ENCODE assay signal across 8 cellular contexts in the genomic region with DNA sequence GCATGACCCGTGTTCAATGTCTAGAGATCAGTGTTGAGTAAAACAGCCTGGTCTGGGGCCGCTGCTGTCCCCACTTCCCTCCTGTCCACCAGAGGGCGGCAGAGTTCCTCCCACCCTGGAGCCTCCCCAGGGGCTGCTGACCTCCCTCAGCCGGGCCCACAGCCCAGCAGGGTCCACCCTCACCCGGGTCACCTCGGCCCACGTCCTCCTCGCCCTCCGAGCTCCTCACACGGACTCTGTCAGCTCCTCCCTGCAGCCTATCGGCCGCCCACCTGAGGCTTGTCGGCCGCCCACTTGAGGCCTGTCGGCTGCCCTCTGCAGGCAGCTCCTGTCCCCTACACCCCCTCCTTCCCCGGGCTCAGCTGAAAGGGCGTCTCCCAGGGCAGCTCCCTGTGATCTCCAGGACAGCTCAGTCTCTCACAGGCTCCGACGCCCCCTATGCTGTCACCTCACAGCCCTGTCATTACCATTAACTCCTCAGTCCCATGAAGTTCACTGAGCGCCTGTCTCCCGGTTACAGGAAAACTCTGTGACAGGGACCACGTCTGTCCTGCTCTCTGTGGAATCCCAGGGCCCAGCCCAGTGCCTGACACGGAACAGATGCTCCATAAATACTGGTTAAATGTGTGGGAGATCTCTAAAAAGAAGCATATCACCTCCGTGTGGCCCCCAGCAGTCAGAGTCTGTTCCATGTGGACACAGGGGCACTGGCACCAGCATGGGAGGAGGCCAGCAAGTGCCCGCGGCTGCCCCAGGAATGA. TPM values are rescaled to one million over a fixed set of nuclear protein-coding genes. Genes with fewer than 3 reads are reported as not detected.
A peak's percentile ranks its signal among the peaks of the same experiment; 100 is the strongest.
DNase-seq lines count a peak whose midpoint lies in the region; ATAC-seq and TF ChIP-seq lines count a peak whose summit lies in the region.

No MANE protein-coding gene starts in this region.

- H3K36me3 ChIP-seq in GM23248 (ENCODE audit: low read depth) (no peaks in the 10 kb centered on the region), liver (ENCODE audit: control insufficient read depth in 4 of 4, insufficient read depth in 3 of 4, low read depth in 1 of 4, low read length in 3 of 4) (no peaks in the 10 kb centered on the region)

- no peak overlapping the region for H3K9ac ChIP-seq in GM23248
- no peak overlapping the region for H3K9ac ChIP-seq in liver (ENCODE audit: low read depth in 1 of 2, low read length in 2 of 2)

- no peak overlapping the region for H2AFZ ChIP-seq in GM23248

- H3K4me3 ChIP-seq in GM23248 (no peak overlapping the region), liver (ENCODE audit: low read depth in 1 of 3, low read length in 3 of 3) (peak overlapping the region in 2 of 3 donors; percentile 22 to 48)

- H3K4me2 ChIP-seq in GM23248 (ENCODE audit: unreplicated experiment): no peak overlapping the region

- H3K27ac ChIP-seq in GM23248: no peak overlapping the region
- no peak overlapping the region for H3K27ac ChIP-seq in liver (ENCODE audit: low read depth in 1 of 2, low read length in 2 of 2)

- in situ Hi-C loops in GM23248 (cut with MboI): no loop called here

- TF ChIP-seq RAD21 in liver (IDR thresholded peaks at IDR 0.05): peak; percentile 58 to 73

- TF ChIP-seq CTCF in liver (IDR thresholded peaks at IDR 0.05; ENCODE audit: low read depth, low read length, missing input control): peak; percentile 54

- H4K20me1 ChIP-seq in GM23248 (ENCODE audit: insufficient read depth): no peaks in the 10 kb centered on the region

- 15 to 21% methylated on average over 21 to 26 of the region's 26 CpGs for WGBS in GM23248 (ENCODE audit: low coverage in 1 of 2, low lambda C conversion rate in 2 of 2, missing lambda C conversion rate in 2 of 2), 2 experiments
- 15% methylated on average over 26 of the region's 26 CpGs for WGBS in liver

- DNase-seq in AG20443 (ENCODE audit: low spot score) (peak; percentile 57), GM23248 (peak; percentile 50), NCI-H2171 (lab: John Stamatoyannopoulos, UW) (peak; percentile 25)
- peak; percentile 57 to 68 (median 60) for DNase-seq in activated CD4-positive, CD25-positive, alpha-beta regulatory T cell (lab: John Stamatoyannopoulos, UW)
- DNase-seq in central memory CD4-positive, alpha-beta T cell: peak; percentile 68
- DNase-seq in stimulated activated CD8-positive, alpha-beta memory T cell treated with anti-CD3 and anti-CD28 coated beads, Interleukin-4, amount 100 ng/mL, for 24 hours (ENCODE audit: low read depth): peak; percentile 50

- H3K9me2 ChIP-seq in GM23248 (ENCODE audit: insufficient read depth): no peaks in the 10 kb centered on the region

- no peaks in the 10 kb centered on the region for H3K79me2 ChIP-seq in GM23248 (ENCODE audit: insufficient read depth)

- H3F3A ChIP-seq in GM23248 (ENCODE audit: insufficient read depth): no peaks in the 10 kb centered on the region

- H3K4me1 ChIP-seq in GM23248 (ENCODE audit: insufficient read depth) (no peaks in the 10 kb centered on the region), liver (ENCODE audit: control insufficient read depth in 4 of 4, insufficient read depth in 4 of 4, low read length in 3 of 4) (no peaks in the 10 kb centered on the region)

- H3K27me3 ChIP-seq in GM23248 (replicated peaks; ENCODE audit: insufficient read depth) (no peaks in the 10 kb centered on the region), liver (ENCODE audit: control insufficient read depth in 4 of 4, insufficient read depth in 4 of 4, low read length in 3 of 4) (peaks cover 0 to 5% (median 2%) of the 10 kb centered on the region in 4 donors)

- H3K9me3 ChIP-seq in GM23248 (ENCODE audit: low read depth) (no peaks in the 10 kb centered on the region), liver (ENCODE audit: control insufficient read depth in 4 of 4, low read length in 3 of 4) (no peaks in the 10 kb centered on the region)

- ATAC-seq in HG03520 (IDR thresholded peaks at IDR 0.05; ENCODE audit: unreplicated experiment): no peak

TF ChIP-seq in liver, 16 proteins besides CTCF, POLR2A, EP300 and RAD21:
- peak in 1 of 2 donors; percentile 30 for TF ChIP-seq RXRA (IDR thresholded peaks at IDR 0.05)
- peak in 1 of 2 donors; percentile 37 for TF ChIP-seq HNF4A (conservative IDR thresholded peaks at IDR 0.05)
- no peak for TF ChIP-seq REST (IDR thresholded peaks at IDR 0.05)

RNA-seq across cellular contexts. Expression of gene CEACAM5, which starts 1.5 kb away (rescaled TPM):
- total RNA-seq in GM23248 (2014; rRNA removed; shearing (Covaris generic)): not detected in 2 replicates
- polyA plus RNA-seq in GM23248 (2016; fragmentation: Nextera tagmentation; extraction: Ambion mirVana) (not detected in 2 replicates), liver (under 1 TPM in 1 of 2 donors, not detected in 1; 0.02 TPM)
- not detected for total RNA-seq in liver

RNA-seq across cellular contexts. Expression of gene CEACAM7, which starts 18.9 kb away (rescaled TPM):
- not detected in 2 replicates for total RNA-seq in GM23248 (2014; rRNA removed; shearing (Covaris generic))
- polyA plus RNA-seq in GM23248 (2016; fragmentation: Nextera tagmentation; extraction: Ambion mirVana) (not detected in 2 replicates), liver (under 1 TPM in 1 of 2 donors, not detected in 1; 0.03 TPM)
- total RNA-seq in liver: not detected

RNA-seq across cellular contexts. Expression of gene CEACAM6, which starts 48.4 kb away (rescaled TPM):
- total RNA-seq in GM23248 (2014; rRNA removed; shearing (Covaris generic)): not detected in 2 replicates
- polyA plus RNA-seq in GM23248 (2016; fragmentation: Nextera tagmentation; extraction: Ambion mirVana): not detected in 2 replicates
- 1 to 10 TPM in 1 of 2 donors, under 1 TPM in 1; 0.08 to 2.4 TPM for total RNA-seq in liver
- polyA plus RNA-seq in liver: under 1 TPM in 1 of 2 donors, not detected in 1; 0.28 TPM
